ENCODE assay signal across 1 cellular context in the genomic region with DNA sequence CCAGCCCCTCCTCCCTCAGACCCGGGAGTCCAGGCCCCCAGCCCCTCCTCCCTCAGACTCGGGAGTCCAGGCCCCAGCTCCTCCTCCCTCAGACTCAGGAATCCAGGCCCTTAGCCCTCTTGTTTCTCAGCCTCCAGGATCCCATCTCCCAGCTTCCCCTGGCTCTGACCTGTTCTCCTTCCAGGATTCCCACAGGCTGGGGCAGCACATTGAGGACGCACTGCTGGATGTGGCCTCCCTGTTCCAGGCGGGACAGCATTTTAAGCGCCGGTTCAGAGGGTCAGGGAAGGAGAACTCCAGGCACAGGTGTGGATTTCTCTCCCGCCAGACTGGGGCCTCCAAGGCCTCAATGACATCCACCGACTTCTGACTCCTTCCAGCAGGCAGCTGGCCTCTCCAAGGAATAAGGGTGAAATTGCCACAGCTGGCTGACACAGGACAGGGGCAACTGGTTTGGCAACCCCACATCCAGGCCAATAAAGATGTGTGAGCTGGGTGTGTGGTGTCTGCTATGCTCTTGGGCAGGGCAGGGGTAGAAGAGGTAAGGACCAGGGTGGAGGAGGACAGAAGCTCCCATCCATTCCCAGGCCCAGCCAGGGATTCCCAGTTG.
TF ChIP-seq lines count a peak whose summit lies in the region.

No MANE protein-coding gene starts in this region.

TF ChIP-seq in HCT116, 20 proteins besides CTCF, POLR2A, EP300 and RAD21 (continued from another document):
- TF ChIP-seq, protein P1, sequence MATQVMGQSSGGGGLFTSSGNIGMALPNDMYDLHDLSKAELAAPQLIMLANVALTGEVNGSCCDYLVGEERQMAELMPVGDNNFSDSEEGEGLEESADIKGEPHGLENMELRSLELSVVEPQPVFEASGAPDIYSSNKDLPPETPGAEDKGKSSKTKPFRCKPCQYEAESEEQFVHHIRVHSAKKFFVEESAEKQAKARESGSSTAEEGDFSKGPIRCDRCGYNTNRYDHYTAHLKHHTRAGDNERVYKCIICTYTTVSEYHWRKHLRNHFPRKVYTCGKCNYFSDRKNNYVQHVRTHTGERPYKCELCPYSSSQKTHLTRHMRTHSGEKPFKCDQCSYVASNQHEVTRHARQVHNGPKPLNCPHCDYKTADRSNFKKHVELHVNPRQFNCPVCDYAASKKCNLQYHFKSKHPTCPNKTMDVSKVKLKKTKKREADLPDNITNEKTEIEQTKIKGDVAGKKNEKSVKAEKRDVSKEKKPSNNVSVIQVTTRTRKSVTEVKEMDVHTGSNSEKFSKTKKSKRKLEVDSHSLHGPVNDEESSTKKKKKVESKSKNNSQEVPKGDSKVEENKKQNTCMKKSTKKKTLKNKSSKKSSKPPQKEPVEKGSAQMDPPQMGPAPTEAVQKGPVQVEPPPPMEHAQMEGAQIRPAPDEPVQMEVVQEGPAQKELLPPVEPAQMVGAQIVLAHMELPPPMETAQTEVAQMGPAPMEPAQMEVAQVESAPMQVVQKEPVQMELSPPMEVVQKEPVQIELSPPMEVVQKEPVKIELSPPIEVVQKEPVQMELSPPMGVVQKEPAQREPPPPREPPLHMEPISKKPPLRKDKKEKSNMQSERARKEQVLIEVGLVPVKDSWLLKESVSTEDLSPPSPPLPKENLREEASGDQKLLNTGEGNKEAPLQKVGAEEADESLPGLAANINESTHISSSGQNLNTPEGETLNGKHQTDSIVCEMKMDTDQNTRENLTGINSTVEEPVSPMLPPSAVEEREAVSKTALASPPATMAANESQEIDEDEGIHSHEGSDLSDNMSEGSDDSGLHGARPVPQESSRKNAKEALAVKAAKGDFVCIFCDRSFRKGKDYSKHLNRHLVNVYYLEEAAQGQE (IDR thresholded peaks at IDR 0.05; ENCODE audit: low read depth) = no peak
- TF ChIP-seq TCF7L2 (IDR thresholded peaks at IDR 0.05; ENCODE audit: borderline replicate concordance, extremely low read depth, insufficient read depth, insufficient read length) (no peak), CEBPB (IDR thresholded peaks at IDR 0.05; ENCODE audit: low read depth) (no peak), POLR2AphosphoS5 (IDR thresholded peaks at IDR 0.05; ENCODE audit: low read depth, low read length) (no peak), FOSL1 (IDR thresholded peaks at IDR 0.05; ENCODE audit: low read depth) (no peak), EZH2 (IDR thresholded peaks at IDR 0.05) (no peak), SP1 (IDR thresholded peaks at IDR 0.05; ENCODE audit: low read depth) (no peak), CBX3 (IDR thresholded peaks at IDR 0.05; ENCODE audit: low read depth) (no peak), EGR1 (IDR thresholded peaks at IDR 0.05; ENCODE audit: low read depth) (no peak), SRF (IDR thresholded peaks at IDR 0.05; ENCODE audit: low read depth) (no peak), ELF1 (IDR thresholded peaks at IDR 0.05; ENCODE audit: borderline replicate concordance, low read depth) (no peak), SIN3A (IDR thresholded peaks at IDR 0.05; ENCODE audit: low read depth) (no peak), EZH2phosphoT487 (IDR thresholded peaks at IDR 0.05; ENCODE audit: borderline replicate concordance) (no peak), JUND (IDR thresholded peaks at IDR 0.05) (no peak), ZFX (IDR thresholded peaks at IDR 0.05) (no peak)
- TF ChIP-seq, protein P2, sequence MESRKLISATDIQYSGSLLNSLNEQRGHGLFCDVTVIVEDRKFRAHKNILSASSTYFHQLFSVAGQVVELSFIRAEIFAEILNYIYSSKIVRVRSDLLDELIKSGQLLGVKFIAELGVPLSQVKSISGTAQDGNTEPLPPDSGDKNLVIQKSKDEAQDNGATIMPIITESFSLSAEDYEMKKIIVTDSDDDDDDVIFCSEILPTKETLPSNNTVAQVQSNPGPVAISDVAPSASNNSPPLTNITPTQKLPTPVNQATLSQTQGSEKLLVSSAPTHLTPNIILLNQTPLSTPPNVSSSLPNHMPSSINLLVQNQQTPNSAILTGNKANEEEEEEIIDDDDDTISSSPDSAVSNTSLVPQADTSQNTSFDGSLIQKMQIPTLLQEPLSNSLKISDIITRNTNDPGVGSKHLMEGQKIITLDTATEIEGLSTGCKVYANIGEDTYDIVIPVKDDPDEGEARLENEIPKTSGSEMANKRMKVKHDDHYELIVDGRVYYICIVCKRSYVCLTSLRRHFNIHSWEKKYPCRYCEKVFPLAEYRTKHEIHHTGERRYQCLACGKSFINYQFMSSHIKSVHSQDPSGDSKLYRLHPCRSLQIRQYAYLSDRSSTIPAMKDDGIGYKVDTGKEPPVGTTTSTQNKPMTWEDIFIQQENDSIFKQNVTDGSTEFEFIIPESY (IDR thresholded peaks at IDR 0.05; ENCODE audit: extremely low read depth, insufficient replicate concordance, low read length) = no peak
- TF ChIP-seq, protein P3, sequence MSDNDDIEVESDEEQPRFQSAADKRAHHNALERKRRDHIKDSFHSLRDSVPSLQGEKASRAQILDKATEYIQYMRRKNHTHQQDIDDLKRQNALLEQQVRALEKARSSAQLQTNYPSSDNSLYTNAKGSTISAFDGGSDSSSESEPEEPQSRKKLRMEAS (IDR thresholded peaks at IDR 0.05) = no peak
